In the genomic region with DNA sequence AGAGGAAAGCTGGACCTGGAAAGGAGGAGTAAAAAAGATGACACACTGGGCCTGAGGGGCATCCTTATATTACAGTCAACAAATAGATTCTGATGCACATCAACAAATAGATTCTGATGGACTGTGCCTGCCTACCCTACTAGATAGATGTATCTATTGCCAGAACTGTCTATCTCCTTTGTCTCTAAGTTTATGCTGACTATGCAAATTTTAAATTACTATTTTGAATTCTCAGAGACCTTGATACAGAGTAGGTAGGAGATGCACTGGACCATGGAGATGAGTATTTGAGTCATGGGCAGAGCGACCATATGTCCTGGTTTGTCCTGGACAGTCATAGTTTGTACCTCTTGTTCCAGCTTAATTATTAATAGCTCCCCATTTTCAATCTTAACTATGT, we compare ENCODE assay signal across 25 cellular contexts.
"Had no signal": no experiment of that assay in that cellular context is flagged by ENCODE, and none has a peak within 500 bp of the region (broad histone marks: within the 10 kb centered on the region; RNA-seq: fewer than 3 reads in every experiment).

No MANE protein-coding gene starts in this region.

- H3K27ac ChIP-seq: SJCRH30 had no signal

- H3K36me3 ChIP-seq: MG63, SJCRH30 had no signal

- DNase-seq: Karpas-422, KG1, MG63, NCI-H1092, NCI-H1105 treated with DMSO at 0.1 percent for 48 hours, NCI-H1417 treated with DMSO at 0.1 percent for 48 hours, NCI-H146, NCI-H1694 treated with DMSO at 0.1 percent for 48 hours, NCI-H1930, NCI-H2081, NCI-H2107, NCI-H2227 treated with DMSO at 0.1 percent for 48 hours, NCI-H446, NCI-H510A, NCI-H524 treated with DMSO at 0.1 percent for 48 hours, NCI-H69, NCI-H774, PC-3, SHP77 treated with DMSO at 0.1 percent for 48 hours, SJCRH30, T-helper 1 cell, T-helper 17 cell had no signal

- H3K9me3 ChIP-seq: MG63, SJCRH30 had no signal

- H3K27me3 ChIP-seq: MG63, SJCRH30 had no signal

- H3K4me1 ChIP-seq: SJCRH30 had no signal

- ATAC-seq: Panc1, PC-3, Right ventricle myocardium inferior, SK-N-SH treated with all-trans-retinoic acid at 6 μM for 48 hours, T-helper 17 cell had no signal

- H3K4me3 ChIP-seq: MG63, SJCRH30 had no signal
